ENCODE assay signal across 8 cellular contexts in genomic region chr22:44026630-44027511, GRCh38. TPM values are rescaled to one million over a fixed set of nuclear protein-coding genes. Genes with fewer than 3 reads are reported as not detected.
A peak's percentile ranks its signal among the peaks of the same experiment; 100 is the strongest.
DNase-seq lines count a peak whose midpoint lies in the region; ATAC-seq and TF ChIP-seq lines count a peak whose summit lies in the region.

No MANE protein-coding gene starts in this region.

- H3K27ac ChIP-seq in SU-DHL-6 (ENCODE audit: low read depth, low read length): no peak overlapping the region
- peak overlapping the region; percentile 40 for H3K27ac ChIP-seq in adipose tissue (ENCODE audit: low read depth, low read length)

- in situ Hi-C loops in GM13977 (cut with MboI; ENCODE audit: low pct_unique_long_range_greater_than_20kb, low sequenced_read_pairs, unreplicated experiment): no loop called here

- H2AFZ ChIP-seq in SU-DHL-6 (ENCODE audit: low read depth, low read length, severe bottlenecking): peak overlapping the region; percentile 56

- no peaks in the 10 kb centered on the region for H3K27me3 ChIP-seq in SU-DHL-6 (ENCODE audit: low read length)

- ATAC-seq in HG02840 (IDR thresholded peaks at IDR 0.05; ENCODE audit: low FRiP score, unreplicated experiment): peak; percentile 51

- no peaks in the 10 kb centered on the region for H3K79me2 ChIP-seq in SU-DHL-6 (ENCODE audit: insufficient read depth, low read length)

- no peaks in the 10 kb centered on the region for H3F3A ChIP-seq in SU-DHL-6 (ENCODE audit: insufficient read depth)

- H4K20me1 ChIP-seq in SU-DHL-6 (ENCODE audit: low read depth, low read length): no peaks in the 10 kb centered on the region

- no peaks in the 10 kb centered on the region for H3K36me3 ChIP-seq in SU-DHL-6 (ENCODE audit: low read length)

- DNase-seq in GM13977 (ENCODE audit: low spot score): peak; percentile 90
- peak; percentile 79 for DNase-seq in medulla oblongata (ENCODE audit: extremely low spot score)
- DNase-seq in stimulated activated CD8-positive, alpha-beta memory T cell treated with anti-CD3 and anti-CD28 coated beads, Interleukin-2, amount 100 ng/mL, for 1 hour (ENCODE audit: low read depth in 2 of 2): peak; percentile 35 to 39
- DNase-seq in DMS79 (lab: John Stamatoyannopoulos, UW): no peak
- no peak for DNase-seq in RKO (ENCODE audit: low spot score)

- no peaks in the 10 kb centered on the region for H3K9me2 ChIP-seq in SU-DHL-6 (replicated peaks; ENCODE audit: insufficient read depth, low read length)

- no peaks in the 10 kb centered on the region for H3K9me3 ChIP-seq in SU-DHL-6 (ENCODE audit: insufficient read depth, low read length)

- WGBS in adipose tissue, 3 donors: 31 to 71% (median 39%) methylated on average over 28 of the region's 28 CpGs

- TF ChIP-seq CTCF in GM13977 (IDR thresholded peaks at IDR 0.05; ENCODE audit: extremely low read depth, insufficient read depth, missing control alignments) (no peak), SU-DHL-6 (IDR thresholded peaks at IDR 0.05; ENCODE audit: insufficient read depth, low read length, poor library complexity, severe bottlenecking) (no peak)

- peak overlapping the region; percentile 25; the same call in 1 of the 2 replicates for H3K9ac ChIP-seq in SU-DHL-6 (ENCODE audit: low read length)

- H3K4me2 ChIP-seq in SU-DHL-6 (ENCODE audit: low read depth, low read length, poor library complexity, severe bottlenecking): peak overlapping the region; percentile 37

- H3K4me3 ChIP-seq in SU-DHL-6 (ENCODE audit: insufficient read depth, low read length, poor library complexity, severe bottlenecking): no peak overlapping the region

RNA-seq across cellular contexts. Expression of gene PARVB, which starts 2.8 kb away (rescaled TPM):
- 10 to 100 TPM; 14.8 to 75.5 (median 46.2) TPM for polyA plus RNA-seq in adipose tissue

Comparison
In these comparisons a context has a peak if more than half of its experiments do, and no peak if none do; other contexts are left out.
1. DNase-seq: peak in GM13977 (single experiment), medulla oblongata (single experiment) and stimulated activated CD8-positive, alpha-beta memory T cell treated with anti-CD3 and anti-CD28 coated beads, Interleukin-2, amount 100 ng/mL, for 1 hour (2 of 2); none in DMS79 (single experiment) and RKO (single experiment).